Comparison of ENCODE assay signal across 24 cellular contexts in the genomic region with DNA sequence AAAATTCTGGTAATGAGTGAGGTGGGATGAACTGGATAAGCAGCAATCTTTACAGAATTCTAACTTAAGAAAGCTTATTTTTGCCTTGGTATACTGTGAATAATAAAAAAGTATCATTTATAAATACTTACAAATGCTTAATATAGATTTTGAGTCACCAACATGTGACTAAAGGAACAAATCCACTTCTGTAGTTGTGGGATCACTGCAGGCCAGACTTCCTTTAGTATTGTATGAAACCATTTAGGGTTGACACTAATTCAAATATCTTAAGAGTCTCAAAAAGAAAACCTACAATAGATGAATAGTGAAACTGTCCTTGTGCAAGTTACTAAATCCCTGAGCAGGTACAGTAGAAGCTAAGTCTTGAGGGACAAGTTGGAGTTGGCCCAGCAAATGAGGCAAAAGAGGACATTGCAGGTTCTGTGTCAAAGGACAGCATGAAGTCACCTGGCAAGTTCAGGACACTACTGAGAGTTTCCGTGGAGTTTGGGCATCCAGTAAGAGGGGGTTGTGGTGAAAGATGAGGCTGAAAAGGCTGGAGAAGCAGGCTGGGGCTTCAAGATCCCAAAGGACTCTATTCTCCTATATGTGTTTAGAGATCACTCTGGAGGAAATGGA. TPM values are rescaled to one million over a fixed set of nuclear protein-coding genes. Genes with fewer than 3 reads are reported as not detected.
DNase-seq lines count a peak whose midpoint lies in the region; ATAC-seq, FAIRE-seq and TF ChIP-seq lines count a peak whose summit lies in the region.
"Had no signal": no experiment of that assay in that cellular context is flagged by ENCODE, and none has a peak within 500 bp of the region (broad histone marks: within the 10 kb centered on the region; RNA-seq: fewer than 3 reads in every experiment).

No MANE protein-coding gene starts in this region.

- peak; percentile 66 for DNase-seq in COLO829 (ENCODE audit: low spot score)
- no peak for DNase-seq in Karpas-422
- no peak for DNase-seq in K562 (ENCODE audit: extremely low read depth in 1 of 4, low spot score in 3 of 4)
- DNase-seq in tibial nerve (ENCODE audit: low spot score in 2 of 2): no peak
- DNase-seq in GM03348 (ENCODE audit: low spot score): no peak
- DNase-seq in frontal cortex (ENCODE audit: low spot score in 2 of 2): no peak
- DNase-seq: BE2C; CD4-positive, CD25-positive, alpha-beta regulatory T cell; DMS153; GF-D8; HFFc6; NCI-H1436; NCI-H1930; NCI-H226; NCI-H524; NCI-H82 had no signal

- TF ChIP-seq EP300 in K562 (IDR thresholded peaks at IDR 0.05; ENCODE audit: low read length) (no peak), tibial nerve (IDR thresholded peaks at IDR 0.05) (no peak)

- no peaks in the 10 kb centered on the region for H4K20me1 ChIP-seq in Karpas-422 (ENCODE audit: insufficient read depth, low read depth, low read length)
- no peaks in the 10 kb centered on the region for H4K20me1 ChIP-seq in K562 (replicated peaks; ENCODE audit: control insufficient read depth, insufficient read depth, low read length)

- no peaks in the 10 kb centered on the region; the same call in 1 of the 2 replicates for H3K9me2 ChIP-seq in Karpas-422 (replicated peaks; ENCODE audit: insufficient read depth, low read length)

- CTCF ChIA-PET in K562 (lab: Yijun Ruan, JAX; ENCODE audit: low intra/inter-chr PET ratio): no interaction called here

- H3K4me3 Mint-ChIP-seq in nephron: no peak overlapping the region
- H3K4me3 Mint-ChIP-seq: CD4-positive, CD25-positive, alpha-beta regulatory T cell; HFFc6 had no signal

- in situ Hi-C loops in K562 (cut with MboI): loop anchor here (10.0 kb wide), 1 partner anchor 1800 kb away; no protein-coding TSS in a partner anchor

- no peak for TF ChIP-seq CTCF in K562 (IDR thresholded peaks at IDR 0.05 in 2 of 3, conservative IDR thresholded peaks at IDR 0.05 in 1 of 3; ENCODE audit: insufficient read depth in 2 of 3, low read depth in 1 of 3, low read length in 3 of 3)
- TF ChIP-seq CTCF in nephron (IDR thresholded peaks at IDR 0.05; ENCODE audit: unreplicated experiment in 3 of 3): no peak
- no peak for TF ChIP-seq CTCF in tibial nerve (IDR thresholded peaks at IDR 0.05)

- peaks cover 34% of the 10 kb centered on the region for H3K4me1 ChIP-seq in Karpas-422 (ENCODE audit: low read length)
- peaks cover 0 to 15% of the 10 kb centered on the region in 2 experiments; a peak in 3 of 5 replicates for H3K4me1 ChIP-seq in K562 (replicated peaks in 1 of 2; ENCODE audit: control insufficient read depth in 2 of 2, insufficient read depth in 2 of 2, low read length in 2 of 2)
- H3K4me1 ChIP-seq in tibial nerve: peaks cover 0 to 5% (median 2%) of the 10 kb centered on the region in 4 donors
- H3K4me1 ChIP-seq: BE2C had no signal

- H3K27me3 ChIP-seq in Karpas-422 (ENCODE audit: low read length) (no peaks in the 10 kb centered on the region), K562 (ENCODE audit: control insufficient read depth in 2 of 2, insufficient read depth in 2 of 2, low read length in 2 of 2) (no peaks in the 10 kb centered on the region), tibial nerve (no peaks in the 10 kb centered on the region)

- no peak for TF ChIP-seq POLR2A in K562 (conservative IDR thresholded peaks at IDR 0.05)
- TF ChIP-seq POLR2A in tibial nerve (IDR thresholded peaks at IDR 0.05): no peak

- H3K36me3 ChIP-seq in Karpas-422 (ENCODE audit: insufficient read depth, low read length) (no peaks in the 10 kb centered on the region), K562 (ENCODE audit: control insufficient read depth, insufficient read depth, low read length) (no peaks in the 10 kb centered on the region), tibial nerve (no peaks in the 10 kb centered on the region)
- H3K36me3 ChIP-seq: BE2C had no signal

- no peaks in the 10 kb centered on the region for H3K9me1 ChIP-seq in K562 (ENCODE audit: control insufficient read depth, insufficient read depth, low read length)

- peaks cover 3% of the 10 kb centered on the region; the same call in 1 of the 2 replicates for H3K79me2 ChIP-seq in Karpas-422 (ENCODE audit: low read length)
- H3K79me2 ChIP-seq in K562 (ENCODE audit: control insufficient read depth, insufficient read depth, low read length): no peaks in the 10 kb centered on the region

- no peaks in the 10 kb centered on the region for H3K9me3 ChIP-seq in Karpas-422 (ENCODE audit: low read length)
- H3K9me3 ChIP-seq in K562 (replicated peaks; ENCODE audit: control insufficient read depth, insufficient read depth, low read depth, low read length): no peaks in the 10 kb centered on the region
- no peaks in the 10 kb centered on the region for H3K9me3 ChIP-seq in tibial nerve
- H3K9me3 ChIP-seq: BE2C had no signal

- intact Hi-C loops in K562 (cut with micrococcal nuclease): no loop called here

- H3K4me2 ChIP-seq in Karpas-422 (ENCODE audit: low read depth, low read length, poor library complexity, severe bottlenecking): no peak overlapping the region
- no peak overlapping the region for H3K4me2 ChIP-seq in K562 (ENCODE audit: insufficient read depth, low read length)
- H3K4me2 ChIP-seq: KMS-11 had no signal

- no peak for FAIRE-seq in K562 (lab: Jason Lieb, UNC)
- no peak for FAIRE-seq in frontal cortex (lab: Jason Lieb, UNC)
- FAIRE-seq: A204.1, GM12878, H54, HepG2 had no signal

- H3K9me3 Mint-ChIP-seq in nephron: peaks cover 6% of the 10 kb centered on the region
- H3K9me3 Mint-ChIP-seq: HFFc6 had no signal

- H3K36me3 Mint-ChIP-seq in nephron (ENCODE audit: low read depth): no peaks in the 10 kb centered on the region
- H3K36me3 Mint-ChIP-seq: CD4-positive, CD25-positive, alpha-beta regulatory T cell had no signal

- 8% methylated on average over 1 of the region's 1 CpG for WGBS in K562 (ENCODE audit: insufficient coverage, low coverage, missing lambda C conversion rate)
- WGBS in tibial nerve, 2 donors: 45% methylated on average over 1 of the region's 1 CpG

- H3K4me1 Mint-ChIP-seq in nephron: peaks cover under 1% of the 10 kb centered on the region

- peak; percentile 30; the same call in 1 of the 3 replicates for ATAC-seq in K562
- no peak for ATAC-seq in GM21619 (IDR thresholded peaks at IDR 0.05; ENCODE audit: unreplicated experiment)
- ATAC-seq: GM12878, HepG2 had no signal

- H3K9ac ChIP-seq in Karpas-422 (ENCODE audit: low read length): no peak overlapping the region
- H3K9ac ChIP-seq in K562 (ENCODE audit: insufficient read depth in 1 of 2, low read depth in 2 of 2, low read length in 2 of 2): no peak overlapping the region
- H3K9ac ChIP-seq: KMS-11 had no signal

- peak overlapping the region in 2 of 3 experiments; percentile 50 to 62 for H3K27ac Mint-ChIP-seq in nephron
- H3K27ac Mint-ChIP-seq: HFFc6 had no signal

- H3K4me3 ChIP-seq in Karpas-422 (ENCODE audit: low read length): no peak overlapping the region
- H3K4me3 ChIP-seq in K562: no peak overlapping the region
- H3K4me3 ChIP-seq in tibial nerve: no peak overlapping the region
- H3K4me3 ChIP-seq: GM12878, SK-N-MC had no signal

- peak overlapping the region; percentile 6; the same call in 1 of the 2 replicates for H2AFZ ChIP-seq in Karpas-422 (ENCODE audit: low read length)
- H2AFZ ChIP-seq in K562 (ENCODE audit: low read depth, low read length): peak overlapping the region; percentile 58

- POLR2A ChIA-PET in K562 (lab: Yijun Ruan, JAX): no interaction called here

- no peak for TF ChIP-seq RAD21 in K562 (CRISPR knock-in tag; conservative IDR thresholded peaks at IDR 0.05 in 1 of 2, IDR thresholded peaks at IDR 0.05 in 1 of 2)

- no TSS peak for BruUV-seq in K562 (replicated peaks; lab: Mats Ljungman, UMichigan)

- H3K27ac ChIP-seq in Karpas-422 (ENCODE audit: low read length): peak overlapping the region; percentile 24; the same call in 1 of the 2 replicates
- no peak overlapping the region for H3K27ac ChIP-seq in K562 (ENCODE audit: extremely low read depth, low read depth, low read length)
- no peak overlapping the region for H3K27ac ChIP-seq in tibial nerve
- H3K27ac ChIP-seq: KMS-11, SK-N-MC had no signal

- H3K27me3 Mint-ChIP-seq in nephron (ENCODE audit: low read depth): no peaks in the 10 kb centered on the region

RNA-seq across cellular contexts. Expression of gene THEM4, which starts 5.9 kb away (rescaled TPM):
- total RNA-seq in Karpas-422 (2014; rRNA removed; shearing (Covaris generic); ENCODE audit: low replicate concordance): 51.8 and 87.8 TPM in 2 replicates
- total RNA-seq in K562 (2011; cell fraction: chromatin; rRNA removed; ENCODE audit: low replicate concordance): 53.2 and 120 TPM in 2 replicates
- 23.0 and 26.2 TPM in 2 replicates for total RNA-seq in K562 (2011; cell fraction: nucleolus; rRNA removed)
- 66.9 and 102 TPM in 2 replicates for total RNA-seq in K562 (2011; cell fraction: nucleoplasm; rRNA removed)
- total RNA-seq in K562 (2014; rRNA removed): 24.5 and 25.2 TPM in 2 replicates
- 35.3 and 41.1 TPM in 2 replicates for total RNA-seq in K562 (2014; rRNA removed; fragmentation: Illumina TruSeq; extraction: Trizol)
- total RNA-seq in K562 (2015; rRNA removed; fragmentation: Illumina TruSeq; extraction: Trizol): 39.3 and 39.7 TPM in 2 replicates
- total RNA-seq in K562 (2021): 25.5 and 27.4 TPM in 2 replicates
- 51.3 and 71.9 TPM in 2 replicates for polyA plus RNA-seq in K562 (2011; rRNA removed)
- 24.2 and 40.1 TPM in 2 replicates for polyA plus RNA-seq in K562 (2011; cell fraction: cytosol; rRNA removed)
- polyA plus RNA-seq in K562 (2011; cell fraction: nucleus; rRNA removed): 43.7 and 48.1 TPM in 2 replicates
- polyA plus RNA-seq in K562 (2012): 30.8 and 33.7 TPM in 2 replicates
- 45.7 and 48.3 TPM in 2 replicates for polyA plus RNA-seq in K562 (2014; fragmentation: Illumina TruSeq; extraction: Trizol)
- polyA plus RNA-seq in K562 (2014; fragmentation: Nextera tagmentation; extraction: Ambion mirVana): 10 to 100 TPM in 1 of 2 experiments, 1 to 10 TPM in 1; 8.6 to 12.5 TPM
- polyA plus RNA-seq in K562 (2014; rRNA removed): 46.1 and 48.7 TPM in 2 replicates
- 45.0 and 48.8 TPM in 2 replicates for polyA minus RNA-seq in K562 (2011; rRNA and poly(A)+ RNA removed)
- 16.4 and 20.0 TPM in 2 replicates for polyA minus RNA-seq in K562 (2011; cell fraction: cytosol; rRNA and poly(A)+ RNA removed)
- polyA minus RNA-seq in K562 (2011; cell fraction: nucleus; rRNA and poly(A)+ RNA removed): 20.3 and 21.3 TPM in 2 replicates
- total RNA-seq in tibial nerve: 10 to 100 TPM; 17.7 to 48.6 (median 32.3) TPM
- 5.3 TPM for total RNA-seq in frontal cortex
